8 cellular contexts compared by ENCODE assay signal in genomic region chr1:26890467-26890796, GRCh38. TPM values are rescaled to one million over a fixed set of nuclear protein-coding genes. Genes with fewer than 3 reads are reported as not detected.
DNase-seq lines count a peak whose midpoint lies in the region; ATAC-seq and TF ChIP-seq lines count a peak whose summit lies in the region.

No MANE protein-coding gene starts in this region.

- H3K4me3 ChIP-seq in cardiac fibroblast (replicated peaks in 1 of 2; ENCODE audit: low read depth in 2 of 2, low read length in 2 of 2) (peak overlapping the region; percentile 98 to 99), mesodermal cell (ENCODE audit: extremely low read depth, insufficient read depth, low read length, poor library complexity, severe bottlenecking) (peak overlapping the region; percentile 76)

- H3K27ac ChIP-seq in mesodermal cell (ENCODE audit: low read depth, low read length, severe bottlenecking): peak overlapping the region; percentile 68

- DNase-seq in activated T-cell treated with anti-CD3 and anti-CD28 coated beads, Interleukin-2, amount 50 U/mL, for 4 hours: no peak
- DNase-seq in activated T-cell treated with anti-CD3 and anti-CD28 coated beads, Interleukin-2, amount 50 U/mL, for 1 hour: no peak
- no peak for DNase-seq in cardiac fibroblast (ENCODE audit: low read depth in 2 of 2)
- DNase-seq in DMS114 treated with DMSO at 0.1 percent for 48 hours (lab: John Stamatoyannopoulos, UW; ENCODE audit: unreplicated experiment): no peak
- no peak for DNase-seq in GOT3 (lab: John Stamatoyannopoulos, UW)
- DNase-seq in HuH-7 (ENCODE audit: low spot score): no peak

- no peaks in the 10 kb centered on the region for H3K9me3 ChIP-seq in mesodermal cell (ENCODE audit: control insufficient read depth, low read length)

- TF ChIP-seq CTCF in cardiac fibroblast (IDR thresholded peaks at IDR 0.05; ENCODE audit: low read depth, low read length): no peak

- H3K27me3 Mint-ChIP-seq in activated T-cell treated with anti-CD3 and anti-CD28 coated beads, Interleukin-2, amount 50 U/mL, for 4 hours (ENCODE audit: low read depth): no peaks in the 10 kb centered on the region

- H3K36me3 ChIP-seq in mesodermal cell (ENCODE audit: control insufficient read depth, insufficient read depth, low read length): peaks cover 66% of the 10 kb centered on the region

- no peaks in the 10 kb centered on the region for H3K9me3 Mint-ChIP-seq in activated T-cell treated with anti-CD3 and anti-CD28 coated beads, Interleukin-2, amount 50 U/mL, for 4 hours

- ATAC-seq in activated T-cell treated with anti-CD3 and anti-CD28 coated beads, Interleukin-2, amount 50 U/mL, for 4 hours: peak; percentile 47 to 49
- peak; percentile 10 for ATAC-seq in HG03565 (IDR thresholded peaks at IDR 0.05; ENCODE audit: unreplicated experiment)

- peak overlapping the region; percentile 97 for H3K4me3 Mint-ChIP-seq in activated T-cell treated with anti-CD3 and anti-CD28 coated beads, Interleukin-2, amount 50 U/mL, for 4 hours

- peaks cover 4% of the 10 kb centered on the region for H3K4me1 ChIP-seq in mesodermal cell (ENCODE audit: control insufficient read depth, insufficient read depth, low read length, poor library complexity, severe bottlenecking)

- peaks cover 30% of the 10 kb centered on the region for H3K36me3 Mint-ChIP-seq in activated T-cell treated with anti-CD3 and anti-CD28 coated beads, Interleukin-2, amount 50 U/mL, for 4 hours (ENCODE audit: insufficient read depth)

- 36 to 40% methylated on average over 7 to 8 of the region's 12 CpGs for WGBS in mesodermal cell (ENCODE audit: insufficient coverage in 2 of 2), 2 experiments

- peaks cover 29% of the 10 kb centered on the region for H3K4me1 Mint-ChIP-seq in activated T-cell treated with anti-CD3 and anti-CD28 coated beads, Interleukin-2, amount 50 U/mL, for 4 hours (ENCODE audit: low read depth)

RNA-seq across cellular contexts. Expression of gene GPN2, which starts 0.3 kb away (rescaled TPM):
- total RNA-seq in activated T-cell treated with anti-CD3 and anti-CD28 coated beads, Interleukin-2, amount 50 U/mL, for 4 hours: 10 to 100 TPM; 59.9 to 62.0 (median 61.1) TPM
- polyA plus RNA-seq in mesodermal cell (2013, experiment 1 of 2): 22.6 TPM
- polyA plus RNA-seq in mesodermal cell (2013, experiment 2 of 2): 23.9 TPM

RNA-seq across cellular contexts. Expression of gene GPATCH3, which starts 9.8 kb away (rescaled TPM):
- 10 to 100 TPM; 20.1 to 21.8 (median 20.2) TPM for total RNA-seq in activated T-cell treated with anti-CD3 and anti-CD28 coated beads, Interleukin-2, amount 50 U/mL, for 4 hours
- polyA plus RNA-seq in mesodermal cell (2013, experiment 1 of 2): 9.3 TPM
- 7.4 TPM for polyA plus RNA-seq in mesodermal cell (2013, experiment 2 of 2)

RNA-seq across cellular contexts. Expression of gene NR0B2, which starts 23.3 kb away (rescaled TPM):
- not detected for total RNA-seq in activated T-cell treated with anti-CD3 and anti-CD28 coated beads, Interleukin-2, amount 50 U/mL, for 4 hours
- polyA plus RNA-seq in mesodermal cell (2013, experiment 1 of 2): not detected
- polyA plus RNA-seq in mesodermal cell (2013, experiment 2 of 2): not detected

RNA-seq across cellular contexts. Expression of gene SFN, which starts 27.5 kb away (rescaled TPM):
- under 1 TPM; 0.19 to 0.61 (median 0.24) TPM for total RNA-seq in activated T-cell treated with anti-CD3 and anti-CD28 coated beads, Interleukin-2, amount 50 U/mL, for 4 hours
- polyA plus RNA-seq in mesodermal cell (2013, experiment 1 of 2): 1.3 TPM
- 1.4 TPM for polyA plus RNA-seq in mesodermal cell (2013, experiment 2 of 2)

RNA-seq across cellular contexts. Expression of gene NUDC, which starts 31.1 kb away (rescaled TPM):
- 100 to 1,000 TPM; 182 to 204 (median 186) TPM for total RNA-seq in activated T-cell treated with anti-CD3 and anti-CD28 coated beads, Interleukin-2, amount 50 U/mL, for 4 hours
- polyA plus RNA-seq in mesodermal cell (2013, experiment 1 of 2): 88.4 TPM
- polyA plus RNA-seq in mesodermal cell (2013, experiment 2 of 2): 75.7 TPM
